8 cellular contexts compared by ENCODE assay signal in genomic region chr4:151408380-151408629, GRCh38. TPM values are rescaled to one million over a fixed set of nuclear protein-coding genes. Genes with fewer than 3 reads are reported as not detected.
DNase-seq lines count a peak whose midpoint lies in the region; ATAC-seq and TF ChIP-seq lines count a peak whose summit lies in the region.

No MANE protein-coding gene starts in this region.

- H3K27ac Mint-ChIP-seq in activated CD4-positive, alpha-beta memory T cell treated with anti-CD3 and anti-CD28 coated beads, Interleukin-2, amount 10 ng/mL, durations not matched to agents 7 days and 5 days, result no peak overlapping the region

- H3K4me3 Mint-ChIP-seq in activated CD4-positive, alpha-beta memory T cell treated with anti-CD3 and anti-CD28 coated beads, Interleukin-2, amount 10 ng/mL, durations not matched to agents 7 days and 5 days, result peak overlapping the region; percentile 76

- 5% methylated on average over 8 of the region's 8 CpGs for WGBS in suprapubic skin

- H3K4me1 Mint-ChIP-seq in activated CD4-positive, alpha-beta memory T cell treated with anti-CD3 and anti-CD28 coated beads, Interleukin-2, amount 10 ng/mL, durations not matched to agents 7 days and 5 days, result peaks cover 23% of the 10 kb centered on the region

- TF ChIP-seq POLR2A in suprapubic skin (IDR thresholded peaks at IDR 0.05), result no peak

- no peak for TF ChIP-seq EP300 in suprapubic skin (IDR thresholded peaks at IDR 0.05)

- H3K27me3 Mint-ChIP-seq in activated CD4-positive, alpha-beta memory T cell treated with anti-CD3 and anti-CD28 coated beads, Interleukin-2, amount 10 ng/mL, durations not matched to agents 7 days and 5 days, result peaks cover 54% of the 10 kb centered on the region

- H3K4me1 ChIP-seq in A673 (ENCODE audit: insufficient read depth, low read length, poor library complexity, severe bottlenecking) (peaks cover 7% of the 10 kb centered on the region), iPS-18a (ENCODE audit: control insufficient read depth, low read depth, low read length) (peaks cover 10% of the 10 kb centered on the region), suprapubic skin (peaks cover 24% of the 10 kb centered on the region)

- H3K9me3 ChIP-seq in A673 (ENCODE audit: low read depth, low read length, poor library complexity, severe bottlenecking) (no peaks in the 10 kb centered on the region), iPS-18a (ENCODE audit: control insufficient read depth, low read depth, low read length) (no peaks in the 10 kb centered on the region), suprapubic skin (no peaks in the 10 kb centered on the region)

- no peaks in the 10 kb centered on the region for H3K36me3 Mint-ChIP-seq in activated CD4-positive, alpha-beta memory T cell treated with anti-CD3 and anti-CD28 coated beads, Interleukin-2, amount 10 ng/mL, durations not matched to agents 7 days and 5 days (ENCODE audit: low read depth)

- ATAC-seq in GM21723 (IDR thresholded peaks at IDR 0.05; ENCODE audit: unreplicated experiment), result peak; percentile 9

- H3K9me3 Mint-ChIP-seq in activated CD4-positive, alpha-beta memory T cell treated with anti-CD3 and anti-CD28 coated beads, Interleukin-2, amount 10 ng/mL, durations not matched to agents 7 days and 5 days, result no peaks in the 10 kb centered on the region

- no peaks in the 10 kb centered on the region for H3K36me3 ChIP-seq in A673 (ENCODE audit: insufficient read depth, low read length, poor library complexity, severe bottlenecking)
- no peaks in the 10 kb centered on the region for H3K36me3 ChIP-seq in iPS-18a (ENCODE audit: control insufficient read depth, low read depth, low read length)
- no peaks in the 10 kb centered on the region for H3K36me3 ChIP-seq in suprapubic skin

- CTCF ChIA-PET in A673 (lab: Charles Lee), result no interaction called here
- CTCF ChIA-PET in activated CD4-positive, alpha-beta memory T cell treated with anti-CD3 and anti-CD28 coated beads, Interleukin-2, amount 10 ng/mL, durations not matched to agents 7 days and 5 days (lab: Charles Lee), result no interaction called here

- DNase-seq in A673 (ENCODE audit: low spot score) (no peak), suprapubic skin (ENCODE audit: low spot score in 2 of 2) (no peak), NCI-H2227 (lab: John Stamatoyannopoulos, UW; ENCODE audit: unreplicated experiment) (no peak), SIG-M5 treated with dmso at 0.1 percent for 504 hours (lab: John Stamatoyannopoulos, UW; ENCODE audit: unreplicated experiment) (no peak), amygdala (lab: John Stamatoyannopoulos, UW) (no peak)
- no peak for DNase-seq in activated CD4-positive, alpha-beta memory T cell treated with anti-CD3 and anti-CD28 coated beads, Interleukin-2, amount 10 ng/mL, durations not matched to agents 7 days and 5 days

- no peak for TF ChIP-seq CTCF in A673 (conservative IDR thresholded peaks at IDR 0.05; ENCODE audit: low read depth, low read length)
- TF ChIP-seq CTCF in suprapubic skin (IDR thresholded peaks at IDR 0.05), result no peak

- POLR2A ChIA-PET in A673 (lab: Charles Lee; ENCODE audit: low non-redundant PET), result interaction anchor here (0.6 kb wide), 1 partner anchor 179 kb away, joined by 4 read pairs; no protein-coding TSS in a partner anchor
- POLR2A ChIA-PET in activated CD4-positive, alpha-beta memory T cell treated with anti-CD3 and anti-CD28 coated beads, Interleukin-2, amount 10 ng/mL, durations not matched to agents 7 days and 5 days (lab: Charles Lee), result no interaction called here

- H3K27ac ChIP-seq in A673 (ENCODE audit: low read depth, low read length, poor library complexity, severe bottlenecking) (no peak overlapping the region), iPS-18a (ENCODE audit: low read length) (peak overlapping the region; percentile 3), suprapubic skin (peak overlapping the region; percentile 91)

- H3K27me3 ChIP-seq in A673 (replicated peaks; ENCODE audit: insufficient read depth, low read depth, low read length, poor library complexity) (peaks cover 4% of the 10 kb centered on the region), iPS-18a (ENCODE audit: control insufficient read depth, insufficient read depth, low read length) (peaks cover 5% of the 10 kb centered on the region), suprapubic skin (no peaks in the 10 kb centered on the region)

- peak overlapping the region; percentile 73 for H3K9ac ChIP-seq in iPS-18a (ENCODE audit: low read length)

- no TSS peak for BruUV-seq in A673 (replicated peaks; lab: Mats Ljungman, UMichigan)

- H3K4me3 ChIP-seq in A673 (ENCODE audit: low read depth, low read length, poor library complexity, severe bottlenecking) (peak overlapping the region; percentile 48), iPS-18a (ENCODE audit: low read length) (peak overlapping the region; percentile 64), suprapubic skin (peak overlapping the region; percentile 58)

- intact Hi-C loops in A673 (cut with micrococcal nuclease; ENCODE audit: unreplicated experiment), result no loop called here

RNA-seq across cellular contexts. Expression of gene FHIP1A, which starts 0.7 kb away (rescaled TPM):
- total RNA-seq in A673 (2021) (0.13 and 0.31 TPM in 2 replicates), suprapubic skin (100 to 1,000 TPM in 3 of 4 donors, 10 to 100 TPM in 1; 90.3 to 105 (median 101) TPM)
- total RNA-seq in activated CD4-positive, alpha-beta memory T cell treated with anti-CD3 and anti-CD28 coated beads, Interleukin-2, amount 10 ng/mL, durations not matched to agents 7 days and 5 days, result under 1 TPM; 0.05 to 0.18 TPM

Comparison
In these comparisons a context has a peak if more than half of its experiments do, and no peak if none do; other contexts are left out.
1. RNA of gene FHIP1A, which starts 0.7 kb away (total RNA-seq): 90.3 to 105 TPM in suprapubic skin; 0.05 to 0.18 TPM in activated CD4-positive, alpha-beta memory T cell treated with anti-CD3 and anti-CD28 coated beads, Interleukin-2, amount 10 ng/mL, durations not matched to agents 7 days and 5 days and 0.13 to 0.31 TPM in A673; every median in the first group is over 10 times any median in the second.
2. Peak in every context shown above with its lines, with median percentiles within 50 percentile points of each other: H3K4me3 ChIP-seq.